In genomic region chr4:87425711-87426110, GRCh38 we compare ENCODE assay signal across 10 cellular contexts.
"Had no signal": no experiment of that assay in that cellular context is flagged by ENCODE, and none has a peak within 500 bp of the region (broad histone marks: within the 10 kb centered on the region; RNA-seq: fewer than 3 reads in every experiment).

No MANE protein-coding gene starts in this region.

- H3K27me3 ChIP-seq: esophagus muscularis mucosa, left lung, suprapubic skin had no signal

- H3K36me3 ChIP-seq: esophagus muscularis mucosa, left lung, suprapubic skin had no signal

- DNase-seq: activated naive CD4-positive, alpha-beta T cell treated with anti-CD3 and anti-CD28 coated beads, Interleukin-2, amount 50 U/mL, for 16 hours; caudate nucleus; left lung; mucosa of descending colon; naive thymus-derived CD4-positive, alpha-beta T cell; retina; stimulated activated naive CD8-positive, alpha-beta T cell treated with anti-CD3 and anti-CD28 coated beads, Interleukin-15, Interleukin-2, amounts not matched to agents 100 U/mL and 50 U/mL, for 24 hours; T-helper 9 cell had no signal

- H3K4me3 ChIP-seq: esophagus muscularis mucosa, left lung, mucosa of descending colon, suprapubic skin had no signal

- H3K27ac ChIP-seq: esophagus muscularis mucosa, left lung, suprapubic skin had no signal

- H3K9me3 ChIP-seq: esophagus muscularis mucosa, left lung, mucosa of descending colon, suprapubic skin had no signal
